Comparison of ENCODE assay signal across 7 cellular contexts in the genomic region with DNA sequence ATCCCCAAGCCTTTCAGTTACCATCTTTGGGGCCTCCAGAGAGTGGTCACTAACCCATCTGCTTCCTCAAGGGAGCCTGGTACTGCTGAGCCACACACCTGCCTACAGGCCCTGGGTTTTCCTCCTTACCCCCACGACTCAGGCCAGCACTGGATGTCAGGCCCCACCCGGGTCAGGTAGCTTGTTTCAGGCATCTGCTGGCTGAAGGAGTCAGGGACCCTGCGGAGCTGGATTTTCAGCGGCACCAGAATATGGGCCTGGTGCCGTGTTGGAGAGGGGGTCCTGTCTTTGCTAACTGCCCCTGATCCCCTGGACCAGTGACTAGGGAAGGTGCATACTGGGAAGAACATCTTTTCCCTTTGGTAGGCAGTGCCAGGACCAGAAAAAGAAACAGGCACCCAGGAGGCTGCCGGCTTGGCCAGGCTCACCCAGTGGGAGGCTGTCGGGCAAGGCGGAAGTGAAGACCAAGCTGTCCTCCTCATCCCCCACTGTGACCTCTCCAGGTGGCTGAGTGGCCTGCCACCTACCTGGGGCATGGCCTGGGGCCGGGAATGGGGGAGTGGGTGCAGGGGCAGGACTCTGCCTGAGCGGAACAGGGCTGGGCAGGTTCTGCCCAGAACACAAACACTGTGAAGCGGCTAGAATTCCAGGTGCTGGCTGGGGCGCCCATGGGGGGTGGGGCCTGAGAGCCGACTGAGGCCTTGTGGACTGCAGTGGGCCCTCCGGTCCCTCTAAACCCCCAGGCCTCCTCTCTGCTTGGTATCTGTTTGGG.
"Had no signal": no experiment of that assay in that cellular context is flagged by ENCODE, and none has a peak within 500 bp of the region (broad histone marks: within the 10 kb centered on the region; RNA-seq: fewer than 3 reads in every experiment).

No MANE protein-coding gene starts in this region.

- H3K27me3 ChIP-seq: adrenal gland, gastroesophageal sphincter, neutrophil, stomach, upper lobe of left lung had no signal

- H3K9me3 ChIP-seq: adrenal gland, gastroesophageal sphincter, neutrophil, stomach, thoracic aorta, upper lobe of left lung had no signal

- H3K4me1 ChIP-seq: adrenal gland had no signal

- H3K4me3 ChIP-seq: adrenal gland, gastroesophageal sphincter, skin epidermis, stomach, thoracic aorta, upper lobe of left lung had no signal

- H3K36me3 ChIP-seq: adrenal gland, gastroesophageal sphincter, stomach, thoracic aorta, upper lobe of left lung had no signal

- H3K27ac ChIP-seq: adrenal gland, gastroesophageal sphincter, neutrophil, stomach, thoracic aorta, upper lobe of left lung had no signal
